ENCODE assay signal across 8 cellular contexts in the genomic region with DNA sequence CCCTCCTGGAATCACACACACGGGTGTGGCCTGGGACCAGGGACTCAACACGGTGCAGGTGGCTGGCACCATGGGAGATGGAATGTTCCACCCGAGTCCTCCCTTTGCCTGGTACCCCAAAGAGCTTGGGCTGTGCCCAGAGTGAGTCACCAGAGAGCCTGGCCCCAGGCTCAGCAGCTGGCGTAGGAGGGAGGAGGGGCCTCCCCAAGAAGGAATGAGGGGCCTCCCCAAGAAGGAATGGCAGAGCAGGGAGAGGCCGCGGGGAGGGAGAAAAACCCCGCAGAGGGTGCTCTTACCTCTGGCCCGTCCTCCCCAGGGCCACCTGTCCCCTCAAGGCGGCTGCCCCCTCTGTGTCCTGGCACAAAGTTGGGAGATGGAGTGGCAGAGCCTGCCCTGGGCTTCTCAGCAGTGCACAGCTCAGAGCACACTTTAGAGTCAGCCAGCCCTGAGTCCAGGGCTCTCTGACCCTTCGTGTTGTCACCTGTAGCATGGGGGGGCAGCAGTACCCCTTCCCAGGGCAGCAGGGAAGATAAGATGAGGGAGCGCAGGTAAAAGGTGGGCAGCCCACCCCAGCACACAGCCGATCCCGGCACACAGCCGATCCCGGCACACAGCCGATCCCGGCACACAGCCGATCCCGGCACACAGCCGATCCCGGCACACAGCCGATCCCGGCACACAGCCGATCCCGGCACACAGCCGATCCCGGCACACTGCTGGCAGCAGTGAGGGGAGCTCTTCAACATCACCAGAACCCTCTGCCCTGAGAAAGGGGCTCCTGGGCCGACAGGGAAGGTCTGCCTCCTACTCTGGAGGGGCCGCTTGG. TPM values are rescaled to one million over a fixed set of nuclear protein-coding genes. Genes with fewer than 3 reads are reported as not detected.
DNase-seq lines count a peak whose midpoint lies in the region; ATAC-seq, FAIRE-seq and TF ChIP-seq lines count a peak whose summit lies in the region.

No MANE protein-coding gene starts in this region.

- no peaks in the 10 kb centered on the region for H3K27me3 Mint-ChIP-seq in activated naive CD4-positive, alpha-beta T cell treated with anti-CD3 and anti-CD28 coated beads, Interleukin-2, amount 50 U/mL, for 24 hours

- POLR2A ChIA-PET in HEK293 (lab: Yijun Ruan, JAX), result interaction anchor here (0.6 kb wide), 1 partner anchor 606 kb away, joined by 5 read pairs; no protein-coding TSS in a partner anchor

- no peaks in the 10 kb centered on the region for H3K9me3 Mint-ChIP-seq in activated naive CD4-positive, alpha-beta T cell treated with anti-CD3 and anti-CD28 coated beads, Interleukin-2, amount 50 U/mL, for 24 hours

- H3K36me3 ChIP-seq in HEK293 (ENCODE audit: control insufficient read depth in 2 of 2, insufficient read depth in 1 of 2, low read length in 2 of 2), result no peaks in the 10 kb centered on the region

- H3K27ac ChIP-seq in HEK293 (ENCODE audit: extremely low read depth, low read depth, low read length), result no peak overlapping the region

- TF ChIP-seq CTCF in HEK293 (tag by site-specific recombination; IDR thresholded peaks at IDR 0.05), result no peak

- H3K4me1 Mint-ChIP-seq in activated naive CD4-positive, alpha-beta T cell treated with anti-CD3 and anti-CD28 coated beads, Interleukin-2, amount 50 U/mL, for 24 hours, result peaks cover 34% of the 10 kb centered on the region

- no peak for ATAC-seq in HG03135 (IDR thresholded peaks at IDR 0.05; ENCODE audit: unreplicated experiment)
- no peak for ATAC-seq in HG03571 (IDR thresholded peaks at IDR 0.05; ENCODE audit: unreplicated experiment)
- no peak for ATAC-seq in HG02973 (IDR thresholded peaks at IDR 0.05; ENCODE audit: unreplicated experiment)

- H3K4me3 Mint-ChIP-seq in activated naive CD4-positive, alpha-beta T cell treated with anti-CD3 and anti-CD28 coated beads, Interleukin-2, amount 50 U/mL, for 24 hours, result peak overlapping the region; percentile 94

- H3K4me3 ChIP-seq in HEK293 (ENCODE audit: low read depth, low read length) (no peak overlapping the region), mononuclear cell (ENCODE audit: low read length) (peak overlapping the region; percentile 52)

- CTCF ChIA-PET in HEK293 (lab: Yijun Ruan, JAX), result interaction anchor here (0.9 to 1.8 kb wide), 2 partner anchors 9 to 28 kb away, joined by 3 to 6 read pairs; no protein-coding TSS in a partner anchor

- H3K27ac Mint-ChIP-seq in activated naive CD4-positive, alpha-beta T cell treated with anti-CD3 and anti-CD28 coated beads, Interleukin-2, amount 50 U/mL, for 24 hours, result peak overlapping the region; percentile 96

- peak; percentile 41 for DNase-seq in Ammon's horn (ENCODE audit: low spot score)
- DNase-seq in RCC 7860 (ENCODE audit: low spot score), result no peak

- no peaks in the 10 kb centered on the region for H3K27me3 ChIP-seq in mononuclear cell (ENCODE audit: insufficient read depth, low read length)

- H3K9me3 ChIP-seq in HEK293 (ENCODE audit: control insufficient read depth, insufficient read depth, low read depth, low read length) (no peaks in the 10 kb centered on the region), mononuclear cell (ENCODE audit: low read depth, low read length) (no peaks in the 10 kb centered on the region)

- no peak for FAIRE-seq in RCC 7860 (lab: Jason Lieb, UNC)

- H3K36me3 Mint-ChIP-seq in activated naive CD4-positive, alpha-beta T cell treated with anti-CD3 and anti-CD28 coated beads, Interleukin-2, amount 50 U/mL, for 24 hours, result peaks cover 4% of the 10 kb centered on the region

- H3K4me1 ChIP-seq in HEK293 (ENCODE audit: control insufficient read depth, insufficient read depth, low read length) (no peaks in the 10 kb centered on the region), mononuclear cell (ENCODE audit: insufficient read depth, low read length) (peaks cover 51% of the 10 kb centered on the region)

TF ChIP-seq in HEK293, 187 proteins besides CTCF, POLR2A, EP300 and RAD21:
- TF ChIP-seq ZNF830 (tag by site-specific recombination; IDR thresholded peaks at IDR 0.05; ENCODE audit: low read depth), result no peak
- TF ChIP-seq, protein P1, sequence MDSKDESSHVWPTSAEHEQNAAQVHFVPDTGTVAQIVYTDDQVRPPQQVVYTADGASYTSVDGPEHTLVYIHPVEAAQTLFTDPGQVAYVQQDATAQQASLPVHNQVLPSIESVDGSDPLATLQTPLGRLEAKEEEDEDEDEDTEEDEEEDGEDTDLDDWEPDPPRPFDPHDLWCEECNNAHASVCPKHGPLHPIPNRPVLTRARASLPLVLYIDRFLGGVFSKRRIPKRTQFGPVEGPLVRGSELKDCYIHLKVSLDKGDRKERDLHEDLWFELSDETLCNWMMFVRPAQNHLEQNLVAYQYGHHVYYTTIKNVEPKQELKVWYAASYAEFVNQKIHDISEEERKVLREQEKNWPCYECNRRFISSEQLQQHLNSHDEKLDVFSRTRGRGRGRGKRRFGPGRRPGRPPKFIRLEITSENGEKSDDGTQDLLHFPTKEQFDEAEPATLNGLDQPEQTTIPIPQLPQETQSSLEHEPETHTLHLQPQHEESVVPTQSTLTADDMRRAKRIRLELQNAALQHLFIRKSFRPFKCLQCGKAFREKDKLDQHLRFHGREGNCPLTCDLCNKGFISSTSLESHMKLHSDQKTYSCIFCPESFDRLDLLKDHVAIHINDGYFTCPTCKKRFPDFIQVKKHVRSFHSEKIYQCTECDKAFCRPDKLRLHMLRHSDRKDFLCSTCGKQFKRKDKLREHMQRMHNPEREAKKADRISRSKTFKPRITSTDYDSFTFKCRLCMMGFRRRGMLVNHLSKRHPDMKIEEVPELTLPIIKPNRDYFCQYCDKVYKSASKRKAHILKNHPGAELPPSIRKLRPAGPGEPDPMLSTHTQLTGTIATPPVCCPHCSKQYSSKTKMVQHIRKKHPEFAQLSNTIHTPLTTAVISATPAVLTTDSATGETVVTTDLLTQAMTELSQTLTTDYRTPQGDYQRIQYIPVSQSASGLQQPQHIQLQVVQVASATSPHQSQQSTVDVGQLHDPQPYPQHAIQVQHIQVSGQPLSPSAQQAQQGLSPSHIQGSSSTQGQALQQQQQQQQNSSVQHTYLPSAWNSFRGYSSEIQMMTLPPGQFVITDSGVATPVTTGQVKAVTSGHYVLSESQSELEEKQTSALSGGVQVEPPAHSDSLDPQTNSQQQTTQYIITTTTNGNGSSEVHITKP (tag by site-specific recombination; IDR thresholded peaks at IDR 0.05), result peak; percentile 35
- peak; percentile 81 for TF ChIP-seq KLF1 (tag by site-specific recombination; IDR thresholded peaks at IDR 0.05)

RNA-seq across cellular contexts. Expression of a gene that starts 20.2 kb away (rescaled TPM):
- total RNA-seq in mononuclear cell, result 66.3 TPM

RNA-seq across cellular contexts. Expression of a gene that starts 33.3 kb away (rescaled TPM):
- total RNA-seq in mononuclear cell, result 2.7 TPM
